ENCODE assay signal across 23 cellular contexts in genomic region chr6:3939559-3939958, GRCh38.
"Had no signal": no experiment of that assay in that cellular context is flagged by ENCODE, and none has a peak within 500 bp of the region (broad histone marks: within the 10 kb centered on the region; RNA-seq: fewer than 3 reads in every experiment).

No MANE protein-coding gene starts in this region.

- H3K9me3 ChIP-seq: left ventricle myocardium inferior, ovary, sigmoid colon, transverse colon, upper lobe of left lung, vagina had no signal

- FAIRE-seq: islet of Langerhans, small intestine had no signal

- H3K27me3 ChIP-seq: neural progenitor cell, ovary, sigmoid colon, upper lobe of left lung, vagina had no signal

- H3K4me3 ChIP-seq: left ventricle myocardium inferior, lung, neural progenitor cell, ovary, sigmoid colon, transverse colon, upper lobe of left lung, vagina had no signal

- H3K4me2 ChIP-seq: neural progenitor cell had no signal

- H2AFZ ChIP-seq: neural progenitor cell had no signal

- H3K4me1 ChIP-seq: left ventricle myocardium inferior, neural progenitor cell, sigmoid colon, upper lobe of left lung, vagina had no signal

- ATAC-seq: natural killer cell; stimulated activated memory B cell treated with anti-CD40 and anti-IgM and Interleukin-4, amounts not matched to agents 10 μg/mL and 1 μg/mL and 100 μg/mL, for 72 hours; stimulated activated naive CD8-positive, alpha-beta T cell treated with anti-CD3 and anti-CD28 coated beads, Interleukin-15, amount 100 ng/mL, for 72 hours had no signal

- H3K27ac ChIP-seq: left ventricle myocardium inferior, neural progenitor cell, ovary, sigmoid colon, transverse colon, upper lobe of left lung, vagina had no signal

- H3K36me3 ChIP-seq: left ventricle myocardium inferior, neural progenitor cell, ovary, sigmoid colon, transverse colon, upper lobe of left lung, vagina had no signal

- DNase-seq: hypothalamus; immature natural killer cell; left ventricle myocardium inferior; naive B cell; natural killer cell; nephron progenitor cell; ovary; sigmoid colon; small intestine; stimulated activated CD4-positive, alpha-beta T cell treated with anti-CD3 and anti-CD28 coated beads, Interleukin-1b, Interleukin-23, amount 100 ng/mL, for 48 hours; stimulated activated CD4-positive, alpha-beta T cell treated with anti-CD3 and anti-CD28 coated beads, Interleukin-2, amount 100 ng/mL, for 48 hours; stimulated activated CD4-positive, alpha-beta T cell treated with anti-CD3 and anti-CD28 coated beads, Interleukin-4, amount 100 ng/mL, for 4 hours; stimulated activated CD8-positive, alpha-beta memory T cell treated with anti-CD3 and anti-CD28 coated beads, Interleukin-4, amount 100 ng/mL, for 48 hours; stimulated activated naive CD4-positive, alpha-beta T cell treated with Interleukin-2 at 50 U/mL for 16 hours; stimulated activated naive CD8-positive, alpha-beta T cell treated with anti-CD3 and anti-CD28 coated beads, Interleukin-15, amount 100 ng/mL, for 72 hours; substantia nigra; transverse colon; upper lobe of left lung had no signal

- H3K9ac ChIP-seq: neural progenitor cell had no signal
